17 cellular contexts compared by ENCODE assay signal in genomic region chr19:33224694-33225457, GRCh38. TPM values are rescaled to one million over a fixed set of nuclear protein-coding genes. Genes with fewer than 3 reads are reported as not detected.
DNase-seq lines count a peak whose midpoint lies in the region; ATAC-seq lines count a peak whose summit lies in the region.
"Had no signal": no experiment of that assay in that cellular context is flagged by ENCODE, and none has a peak within 500 bp of the region (broad histone marks: within the 10 kb centered on the region; RNA-seq: fewer than 3 reads in every experiment).

No MANE protein-coding gene starts in this region.

- peaks cover 14% of the 10 kb centered on the region for H3K36me3 Mint-ChIP-seq in activated naive CD8-positive, alpha-beta T cell
- H3K36me3 Mint-ChIP-seq in activated naive CD8-positive, alpha-beta T cell treated with anti-CD3 and anti-CD28 coated beads, Interleukin-2, amount 50 U/mL, for 24 hours (ENCODE audit: low read depth): peaks cover 14% of the 10 kb centered on the region
- no peaks in the 10 kb centered on the region for H3K36me3 Mint-ChIP-seq in T-helper 17 cell (ENCODE audit: low read depth)

- H3K4me3 ChIP-seq in iPS-18c (ENCODE audit: insufficient read depth, low read depth, low read length): peak overlapping the region; percentile 61
- H3K4me3 ChIP-seq: mucosa of descending colon had no signal

- no peak for ATAC-seq in activated naive CD8-positive, alpha-beta T cell treated with anti-CD3 and anti-CD28 coated beads, Interleukin-2, amount 50 U/mL, for 24 hours
- no peak for ATAC-seq in T-helper 17 cell
- ATAC-seq in stimulated activated naive CD8-positive, alpha-beta T cell treated with anti-CD3 and anti-CD28 coated beads, Interleukin-15, amount 100 ng/mL, for 72 hours: no peak
- ATAC-seq in HG03159 (IDR thresholded peaks at IDR 0.05; ENCODE audit: unreplicated experiment): no peak

- peaks cover 11% of the 10 kb centered on the region for H3K4me1 Mint-ChIP-seq in activated naive CD8-positive, alpha-beta T cell (ENCODE audit: low read depth)
- peaks cover 10% of the 10 kb centered on the region for H3K4me1 Mint-ChIP-seq in activated naive CD8-positive, alpha-beta T cell treated with anti-CD3 and anti-CD28 coated beads, Interleukin-2, amount 50 U/mL, for 24 hours
- peaks cover 8% of the 10 kb centered on the region for H3K4me1 Mint-ChIP-seq in T-helper 17 cell
- H3K4me1 Mint-ChIP-seq in stimulated activated naive CD8-positive, alpha-beta T cell treated with anti-CD3 and anti-CD28 coated beads, Interleukin-15, amount 100 ng/mL, for 72 hours: peaks cover 10% of the 10 kb centered on the region

- H3K4me3 Mint-ChIP-seq in activated naive CD8-positive, alpha-beta T cell: peak overlapping the region; percentile 68
- no peak overlapping the region for H3K4me3 Mint-ChIP-seq in activated naive CD8-positive, alpha-beta T cell treated with anti-CD3 and anti-CD28 coated beads, Interleukin-2, amount 50 U/mL, for 24 hours
- peak overlapping the region; percentile 71 for H3K4me3 Mint-ChIP-seq in T-helper 17 cell
- H3K4me3 Mint-ChIP-seq in stimulated activated naive CD8-positive, alpha-beta T cell treated with anti-CD3 and anti-CD28 coated beads, Interleukin-15, amount 100 ng/mL, for 72 hours: peak overlapping the region; percentile 7 to 29

- DNase-seq in activated naive CD8-positive, alpha-beta T cell treated with anti-CD3 and anti-CD28 coated beads, Interleukin-2, amount 50 U/mL, for 24 hours: no peak
- DNase-seq in T-helper 17 cell (no peak), HCEC 1CT (no peak)
- no peak for DNase-seq in stimulated activated naive CD8-positive, alpha-beta T cell treated with anti-CD3 and anti-CD28 coated beads, Interleukin-15, amount 100 ng/mL, for 72 hours
- no peak for DNase-seq in stimulated activated CD8-positive, alpha-beta memory T cell treated with anti-CD3 and anti-CD28 coated beads, Interleukin-4, amount 100 ng/mL, for 48 hours
- DNase-seq: activated gamma-delta T cell treated with Interleukin-2 at 50 U/mL for 16 hours, foreskin keratinocyte, mucosa of descending colon, NCI-H1694, NCI-H510A, testis had no signal

- H3K27ac Mint-ChIP-seq in activated naive CD8-positive, alpha-beta T cell: no peak overlapping the region
- H3K27ac Mint-ChIP-seq in activated naive CD8-positive, alpha-beta T cell treated with anti-CD3 and anti-CD28 coated beads, Interleukin-2, amount 50 U/mL, for 24 hours: no peak overlapping the region
- no peak overlapping the region for H3K27ac Mint-ChIP-seq in T-helper 17 cell
- H3K27ac Mint-ChIP-seq in stimulated activated naive CD8-positive, alpha-beta T cell treated with anti-CD3 and anti-CD28 coated beads, Interleukin-15, amount 100 ng/mL, for 72 hours: no peak overlapping the region

- H3K9me3 ChIP-seq in T-helper 17 cell (ENCODE audit: control insufficient read depth, low read length, poor library complexity, severe bottlenecking): no peaks in the 10 kb centered on the region
- peaks cover 3% of the 10 kb centered on the region for H3K9me3 ChIP-seq in iPS-18c (ENCODE audit: control insufficient read depth, insufficient read depth, low read length)
- H3K9me3 ChIP-seq: prostate gland, testis had no signal

- peaks cover 12% of the 10 kb centered on the region for H3K9me3 Mint-ChIP-seq in activated naive CD8-positive, alpha-beta T cell (ENCODE audit: low read depth)
- peaks cover 17% of the 10 kb centered on the region for H3K9me3 Mint-ChIP-seq in activated naive CD8-positive, alpha-beta T cell treated with anti-CD3 and anti-CD28 coated beads, Interleukin-2, amount 50 U/mL, for 24 hours
- peaks cover 18% of the 10 kb centered on the region in 2 donors for H3K9me3 Mint-ChIP-seq in stimulated activated naive CD8-positive, alpha-beta T cell treated with anti-CD3 and anti-CD28 coated beads, Interleukin-15, amount 100 ng/mL, for 72 hours

- H3K27me3 Mint-ChIP-seq in activated naive CD8-positive, alpha-beta T cell: peaks cover 28% of the 10 kb centered on the region
- H3K27me3 Mint-ChIP-seq in activated naive CD8-positive, alpha-beta T cell treated with anti-CD3 and anti-CD28 coated beads, Interleukin-2, amount 50 U/mL, for 24 hours: peaks cover 55% of the 10 kb centered on the region
- peaks cover 60% of the 10 kb centered on the region for H3K27me3 Mint-ChIP-seq in T-helper 17 cell
- H3K27me3 Mint-ChIP-seq in stimulated activated naive CD8-positive, alpha-beta T cell treated with anti-CD3 and anti-CD28 coated beads, Interleukin-15, amount 100 ng/mL, for 72 hours: peaks cover 76% of the 10 kb centered on the region

RNA-seq across cellular contexts. Expression of gene SLC7A10, which starts 0.8 kb away (rescaled TPM):
- not detected for total RNA-seq in T-helper 17 cell
- total RNA-seq: bronchial epithelial cell, foreskin keratinocyte, mucosa of descending colon, OCI-LY7 had no signal

RNA-seq across cellular contexts. Expression of gene LRP3, which starts 30.7 kb away (rescaled TPM):
- under 1 TPM in 1 of 2 donors, not detected in 1; 0.52 TPM for total RNA-seq in T-helper 17 cell
- total RNA-seq: OCI-LY7 had no signal
